Comparison of ENCODE assay signal across 7 cellular contexts in the genomic region with DNA sequence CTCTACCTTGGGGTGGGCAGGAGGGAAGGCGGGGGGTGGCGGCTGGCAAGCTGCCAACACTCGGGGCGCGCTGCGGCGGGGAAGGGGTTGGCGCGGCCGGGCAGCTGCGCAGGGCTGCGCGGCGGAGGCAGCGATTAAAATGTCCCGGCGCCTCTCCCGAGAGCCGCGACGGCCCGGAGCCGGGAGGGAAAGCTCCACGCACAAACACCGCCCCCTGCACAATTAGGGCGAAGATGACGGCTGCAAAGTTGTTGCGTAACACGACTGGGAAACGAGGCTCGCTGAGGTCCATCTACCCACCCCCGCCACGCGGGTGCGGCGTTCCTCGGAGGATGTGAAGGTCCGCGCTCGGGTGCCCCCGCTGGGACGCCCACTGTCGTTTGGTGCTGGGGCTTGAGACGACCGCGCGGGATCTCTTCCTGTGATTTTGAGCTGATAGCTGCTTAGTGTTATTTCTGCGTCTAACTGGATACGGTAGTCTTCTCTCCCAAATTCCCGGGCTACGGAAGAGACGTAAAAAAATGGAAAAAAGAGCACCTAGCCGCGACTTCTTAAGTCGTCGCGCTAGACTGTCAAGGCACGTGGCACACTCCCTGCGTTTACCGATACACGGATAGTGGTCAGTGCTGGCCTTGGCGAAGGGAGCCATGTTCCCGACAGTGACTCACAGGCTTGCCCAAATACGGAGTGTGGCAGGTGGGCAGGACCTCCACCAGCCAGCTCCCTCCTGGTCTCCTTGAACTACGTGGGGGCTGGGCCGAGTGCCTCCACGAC. TPM values are rescaled to one million over a fixed set of nuclear protein-coding genes. Genes with fewer than 3 reads are reported as not detected.
DNase-seq lines count a peak whose midpoint lies in the region; ATAC-seq and TF ChIP-seq lines count a peak whose summit lies in the region.

No MANE protein-coding gene starts in this region.

- peak; percentile 11 for ATAC-seq in HG03045 (IDR thresholded peaks at IDR 0.05; ENCODE audit: unreplicated experiment)
- peak; percentile 33 for ATAC-seq in foreskin keratinocyte

- H3K27me3 ChIP-seq in foreskin keratinocyte (no peaks in the 10 kb centered on the region), neural cell (ENCODE audit: insufficient read depth, low read depth, low read length) (peaks cover 25% of the 10 kb centered on the region), subcutaneous abdominal adipose tissue (ENCODE audit: control insufficient read depth in 5 of 5, insufficient read depth in 4 of 5, low read length in 5 of 5) (no peaks in the 10 kb centered on the region)

- H3K79me2 ChIP-seq in neural cell (replicated peaks; ENCODE audit: insufficient read depth, low read length): peaks cover 22% of the 10 kb centered on the region

- peak overlapping the region; percentile 24 for H2AFZ ChIP-seq in neural cell (ENCODE audit: low read depth, low read length)

- in situ Hi-C loops in GM13976 (cut with MboI; ENCODE audit: low sequenced_read_pairs, unreplicated experiment): loop anchor here (5.0 to 10.0 kb wide), 2 partner anchors 380 to 507 kb away; no protein-coding TSS in a partner anchor

- no peaks in the 10 kb centered on the region for H3K9me3 ChIP-seq in neural cell (ENCODE audit: low read length)
- no peaks in the 10 kb centered on the region for H3K9me3 ChIP-seq in subcutaneous abdominal adipose tissue (ENCODE audit: control insufficient read depth in 5 of 5, low read length in 5 of 5)

- no peaks in the 10 kb centered on the region for H3K36me3 ChIP-seq in neural cell (ENCODE audit: insufficient read depth, low read length)
- no peaks in the 10 kb centered on the region for H3K36me3 ChIP-seq in subcutaneous abdominal adipose tissue (ENCODE audit: control insufficient read depth in 5 of 5, insufficient read depth in 5 of 5, low read length in 5 of 5)

- H3K9me2 ChIP-seq in neural cell (ENCODE audit: insufficient read depth, low read length): no peaks in the 10 kb centered on the region

- no peaks in the 10 kb centered on the region for H4K20me1 ChIP-seq in neural cell (ENCODE audit: insufficient read depth)

- TF ChIP-seq CTCF in GM13976 (IDR thresholded peaks at IDR 0.05; ENCODE audit: borderline replicate concordance, control extremely low read depth, extremely low read depth, insufficient read depth, missing control alignments) (peak; percentile 11), foreskin keratinocyte (conservative IDR thresholded peaks at IDR 0.05) (peak; percentile 31), neural cell (IDR thresholded peaks at IDR 0.05; ENCODE audit: poor library complexity, severe bottlenecking) (peak; percentile 25)

- H3K9ac ChIP-seq in neural cell (ENCODE audit: low read length) (peak overlapping the region; percentile 83), subcutaneous abdominal adipose tissue (ENCODE audit: low read length in 5 of 5) (peak overlapping the region; percentile 7 to 99 (median 96))

- peaks cover 12% of the 10 kb centered on the region for H3F3A ChIP-seq in neural cell (ENCODE audit: insufficient read depth, low read length, poor library complexity, severe bottlenecking)

- H3K27ac ChIP-seq in foreskin keratinocyte (peak overlapping the region; percentile 90), neural cell (ENCODE audit: low read length) (peak overlapping the region; percentile 16), subcutaneous abdominal adipose tissue (ENCODE audit: low read depth, low read length) (peak overlapping the region; percentile 97)

- H3K4me3 ChIP-seq in neural cell (ENCODE audit: low read length) (peak overlapping the region; percentile 90), subcutaneous abdominal adipose tissue (ENCODE audit: low read depth in 1 of 5, low read length in 5 of 5) (peak overlapping the region; percentile 73 to 85 (median 80))

- H3K4me1 ChIP-seq in foreskin keratinocyte: peaks cover 20% of the 10 kb centered on the region
- H3K4me1 ChIP-seq in subcutaneous abdominal adipose tissue (ENCODE audit: control insufficient read depth in 5 of 5, insufficient read depth in 5 of 5, low read length in 5 of 5): peaks cover 6 to 67% (median 38%) of the 10 kb centered on the region in 5 donors

- peak overlapping the region; percentile 52 for H3K4me2 ChIP-seq in neural cell (ENCODE audit: low read length)

- no peak for TF ChIP-seq EP300 in neural cell (conservative IDR thresholded peaks at IDR 0.05; ENCODE audit: poor library complexity, severe bottlenecking)

- no peak for TF ChIP-seq RAD21 in neural cell (conservative IDR thresholded peaks at IDR 0.05)

- peak; percentile 53 for DNase-seq in GM13976 (ENCODE audit: low spot score)
- peak; percentile 78 for DNase-seq in RKO (ENCODE audit: low spot score)
- DNase-seq in activated naive CD4-positive, alpha-beta T cell treated with Interleukin-2 at 50 U/mL for 16 hours: peak; percentile 56
- DNase-seq in foreskin keratinocyte: peak in 1 of 2 donors; percentile 65

TF ChIP-seq in neural cell, 6 proteins besides CTCF, POLR2A, EP300 and RAD21:
- no peak for TF ChIP-seq POLR2AphosphoS5 (IDR thresholded peaks at IDR 0.05)

RNA-seq across cellular contexts. Expression of a gene that starts 1.0 kb away (rescaled TPM):
- total RNA-seq in foreskin keratinocyte: 10.5 and 10.7 TPM in 2 replicates
- 8.4 and 8.6 TPM in 2 replicates for polyA plus RNA-seq in foreskin keratinocyte
- 27.9 and 31.6 TPM in 2 replicates for polyA plus RNA-seq in neural cell
- polyA minus RNA-seq in neural cell: 40.7 and 47.1 TPM in 2 replicates

Comparison
In these comparisons a context has a peak if more than half of its experiments do, and no peak if none do; other contexts are left out.
1. H3K27ac ChIP-seq: peak in every context shown above with its lines; median percentile 97 in subcutaneous abdominal adipose tissue; 90 in foreskin keratinocyte; 16 in neural cell.